ENCODE assay signal across 14 cellular contexts in the genomic region with DNA sequence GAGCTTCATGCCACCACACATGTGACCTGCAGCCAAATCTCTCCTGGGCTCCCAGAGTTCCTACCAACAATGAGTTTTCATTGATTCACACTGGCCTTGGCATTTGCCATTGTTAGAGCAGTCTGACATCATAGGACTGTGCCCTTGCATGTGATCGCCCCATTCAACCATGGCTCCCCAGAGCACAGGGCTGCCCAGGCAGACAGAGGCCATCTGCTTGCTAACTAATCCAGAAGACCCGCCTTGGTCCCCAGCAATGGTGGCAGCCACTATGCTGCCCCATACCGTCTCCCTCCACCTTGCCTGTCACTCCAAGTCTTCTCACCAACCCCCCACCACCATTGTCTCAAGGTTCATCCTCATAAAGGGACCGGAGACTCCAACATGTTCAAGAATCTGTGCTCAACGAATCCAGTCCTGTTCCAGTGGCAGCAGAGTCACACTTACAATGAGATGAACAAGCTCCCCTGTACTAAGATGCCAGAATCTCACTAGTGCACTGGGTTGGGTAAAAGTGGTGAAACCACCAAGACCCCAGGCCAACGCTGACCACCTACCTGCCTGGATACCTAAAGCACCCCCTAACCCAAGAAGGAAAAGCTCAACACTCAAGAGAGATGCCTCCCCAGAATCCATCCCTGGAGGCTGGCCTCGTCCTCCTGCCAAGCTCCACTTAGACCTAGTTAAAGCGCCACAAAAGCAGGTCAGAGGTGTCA.
A peak's percentile ranks its signal among the peaks of the same experiment; 100 is the strongest.
DNase-seq lines count a peak whose midpoint lies in the region; ATAC-seq, FAIRE-seq and TF ChIP-seq lines count a peak whose summit lies in the region.
"Had no signal": no experiment of that assay in that cellular context is flagged by ENCODE, and none has a peak within 500 bp of the region (broad histone marks: within the 10 kb centered on the region; RNA-seq: fewer than 3 reads in every experiment).

No MANE protein-coding gene starts in this region.

- peaks cover 20% of the 10 kb centered on the region for H3F3A ChIP-seq in neural progenitor cell (ENCODE audit: low read depth)

- H2AK5ac ChIP-seq in H1 (ENCODE audit: low read depth, low read length), result 0 out of 2 replicates have a peak overlapping the region, but pooled peaks have one; percentile 32

- 85% methylated on average over 8 of the region's 8 CpGs; no CpG with 5 or more reads in 1 of the 2 experiments for WGBS in H1 (ENCODE audit: extremely low coverage in 1 of 2, insufficient coverage in 1 of 2, insufficient read length in 1 of 2, insufficient replicate concordance in 2 of 2, low coverage in 1 of 2, low lambda C conversion rate in 2 of 2, missing lambda C conversion rate in 1 of 2), 2 experiments

- H3K27me3 Mint-ChIP-seq in neural progenitor cell (ENCODE audit: insufficient read depth, low read depth), result peaks cover 9% of the 10 kb centered on the region

- no peak overlapping the region for H3K18ac ChIP-seq in H1 (ENCODE audit: extremely low read depth, low read length)

- FAIRE-seq in H1 (lab: Jason Lieb, UNC) (no peak), urothelium cell line (lab: Jason Lieb, UNC) (peak; percentile 74)

- CTCF ChIA-PET in H1 (lab: Charles Lee; ENCODE audit: partially characterized antibody), result interaction anchor here (0.6 to 8.4 kb wide), 69 partner anchors 10 to 532 kb away, joined by 3 to 94 read pairs (median 5); a partner anchor contains a TSS

- no peak overlapping the region for H3K23ac ChIP-seq in H1 (ENCODE audit: insufficient read length)

- peaks cover 3% of the 10 kb centered on the region for H3K27me3 ChIP-seq in left ventricle myocardium inferior (ENCODE audit: low read depth)
- H3K27me3 ChIP-seq in H1 (replicated peaks in 1 of 4; ENCODE audit: control insufficient read depth in 3 of 4, extremely low read depth in 1 of 4, insufficient read depth in 3 of 4, low read length in 3 of 4), result peaks cover 0 to 13% (median 5%) of the 10 kb centered on the region in 4 experiments; a peak in 3 of 7 replicates
- H3K27me3 ChIP-seq in neural progenitor cell, result no peaks in the 10 kb centered on the region
- H3K27me3 ChIP-seq: BLaER1 treated with 17β-estradiol and CSF1 and Interleukin-3, amounts not matched to agents 10 nM and 100 nM had no signal

- no peak overlapping the region for H3K4me2 ChIP-seq in H1 (ENCODE audit: insufficient read depth in 1 of 2, low read depth in 2 of 2, low read length in 2 of 2)
- H3K4me2 ChIP-seq in neural progenitor cell, result no peak overlapping the region
- H3K4me2 ChIP-seq: BLaER1 treated with 17β-estradiol and CSF1 and Interleukin-3, amounts not matched to agents 10 nM and 100 nM had no signal

- no peaks in the 10 kb centered on the region for H3K36me3 ChIP-seq in left ventricle myocardium inferior
- H3K36me3 ChIP-seq in H1 (ENCODE audit: control insufficient read depth in 2 of 4, insufficient read depth in 4 of 4, low read length in 3 of 4), result no peaks in the 10 kb centered on the region
- no peaks in the 10 kb centered on the region for H3K36me3 ChIP-seq in neural progenitor cell
- H3K36me3 ChIP-seq: BLaER1 treated with 17β-estradiol and CSF1 and Interleukin-3, amounts not matched to agents 10 nM and 100 nM had no signal

- H3K4ac ChIP-seq in H1 (replicated peaks; ENCODE audit: insufficient read length, low read depth, low read length), result no peak overlapping the region

- H3K4me1 ChIP-seq in left ventricle myocardium inferior, result peaks cover 7% of the 10 kb centered on the region
- peaks cover 3 to 12% (median 4%) of the 10 kb centered on the region in 4 experiments; a peak in 6 of 7 replicates for H3K4me1 ChIP-seq in H1 (replicated peaks in 1 of 4; ENCODE audit: control insufficient read depth in 3 of 4, insufficient read depth in 4 of 4, low read length in 3 of 4)
- peaks cover 15% of the 10 kb centered on the region for H3K4me1 ChIP-seq in neural progenitor cell

- H4K20me1 ChIP-seq in H1 (replicated peaks in 1 of 2; ENCODE audit: control insufficient read depth in 1 of 2, insufficient read depth in 2 of 2, low read length in 2 of 2) (no peaks in the 10 kb centered on the region), neural progenitor cell (ENCODE audit: low read depth) (no peaks in the 10 kb centered on the region)
- H4K20me1 ChIP-seq: BLaER1 treated with 17β-estradiol and CSF1 and Interleukin-3, amounts not matched to agents 10 nM and 100 nM had no signal

- intact Hi-C loops in cardiac septum (cut with DNase I), result no loop called here
- intact Hi-C loops in left ventricle myocardium inferior (cut with micrococcal nuclease), result no loop called here

- H2BK15ac ChIP-seq in H1 (ENCODE audit: low read length), result no peak overlapping the region

- H3K9me3 Mint-ChIP-seq in neural progenitor cell, result no peaks in the 10 kb centered on the region
- H3K9me3 Mint-ChIP-seq: CD8-positive, alpha-beta memory T cell had no signal

- H3K9ac ChIP-seq in H1 (replicated peaks in 1 of 4; ENCODE audit: extremely low read depth in 1 of 4, low read depth in 3 of 4, low read length in 3 of 4), result no peak overlapping the region
- H3K9ac ChIP-seq in neural progenitor cell, result no peak overlapping the region
- H3K9ac ChIP-seq: BLaER1 treated with 17β-estradiol and CSF1 and Interleukin-3, amounts not matched to agents 10 nM and 100 nM had no signal

- H2BK12ac ChIP-seq in H1 (ENCODE audit: low read depth, low read length), result no peak overlapping the region

- no peak overlapping the region for H2BK20ac ChIP-seq in H1 (ENCODE audit: low read length)

- H3K4me3 ChIP-seq in left ventricle myocardium inferior, result no peak overlapping the region
- H3K4me3 ChIP-seq in H1 (ENCODE audit: extremely low read depth in 1 of 4, insufficient read depth in 2 of 4, low read depth in 3 of 4, low read length in 4 of 4), result no peak overlapping the region
- no peak overlapping the region for H3K4me3 ChIP-seq in neural progenitor cell
- H3K4me3 ChIP-seq: BLaER1 treated with 17β-estradiol and CSF1 and Interleukin-3, amounts not matched to agents 10 nM and 100 nM; SK-N-MC had no signal

- no peak for TF ChIP-seq EP300 in H1 (IDR thresholded peaks at IDR 0.05; ENCODE audit: borderline replicate concordance in 1 of 2, low read depth in 2 of 2, low read length in 2 of 2)

- DNase-seq in cardiac septum (ENCODE audit: low spot score) (peak; percentile 67), left ventricle myocardium inferior (no peak), H1 (ENCODE audit: low read depth in 1 of 2, low spot score in 2 of 2) (no peak), neural progenitor cell (ENCODE audit: low spot score) (no peak), urothelium cell line (ENCODE audit: low spot score) (no peak), kidney glomerular epithelial cell (lab: John Stamatoyannopoulos, UW) (no peak)
- no peak for DNase-seq in activated CD4-positive, CD25-positive, alpha-beta regulatory T cell (lab: John Stamatoyannopoulos, UW)
- DNase-seq: NCI-H1436, NCI-H187 treated with DMSO at 0.1 percent for 48 hours, SHP77 treated with DMSO at 0.1 percent for 48 hours had no signal

- ATAC-seq in HG02623 (IDR thresholded peaks at IDR 0.05; ENCODE audit: unreplicated experiment), result no peak

- H2BK5ac ChIP-seq in H1 (ENCODE audit: low read depth, low read length), result no peak overlapping the region

- H3K4me1 Mint-ChIP-seq in neural progenitor cell, result peaks cover 18% of the 10 kb centered on the region
- H3K4me1 Mint-ChIP-seq: CD8-positive, alpha-beta memory T cell had no signal

- H4K5ac ChIP-seq in H1 (ENCODE audit: insufficient read length, low read depth, low read length), result no peak overlapping the region

- H3K56ac ChIP-seq in H1 (replicated peaks; ENCODE audit: insufficient read length, low read depth, low read length), result no peak overlapping the region

- TF ChIP-seq RAD21 in H1 (IDR thresholded peaks at IDR 0.05 in 1 of 2, conservative IDR thresholded peaks at IDR 0.05 in 1 of 2; ENCODE audit: low read depth in 2 of 2, low read length in 2 of 2), result no peak

- no peak overlapping the region for H4K8ac ChIP-seq in H1 (ENCODE audit: extremely low read depth, insufficient read depth, low read length)

- H3K27ac Mint-ChIP-seq in neural progenitor cell, result peak overlapping the region; percentile 7
- H3K27ac Mint-ChIP-seq: CD8-positive, alpha-beta memory T cell had no signal

- H3K27ac ChIP-seq in left ventricle myocardium inferior (replicated peaks), result no peak overlapping the region
- no peak overlapping the region for H3K27ac ChIP-seq in H1 (ENCODE audit: low read depth, low read length)
- no peak overlapping the region for H3K27ac ChIP-seq in neural progenitor cell
- H3K27ac ChIP-seq: BLaER1 treated with 17β-estradiol and CSF1 and Interleukin-3, amounts not matched to agents 10 nM and 100 nM; SK-N-MC had no signal

- no peak for TF ChIP-seq POLR2A in H1 (IDR thresholded peaks at IDR 0.05; ENCODE audit: control extremely low read depth in 1 of 2, low read depth in 2 of 2, low read length in 2 of 2)

- H4K91ac ChIP-seq in H1 (replicated peaks; ENCODE audit: insufficient read length, low read length), result no peak overlapping the region

- POLR2A ChIA-PET in H1 (lab: Charles Lee; ENCODE audit: partially characterized antibody), result no interaction called here

- no peak overlapping the region for H2AFZ ChIP-seq in H1 (ENCODE audit: low read length)
- no peak overlapping the region for H2AFZ ChIP-seq in neural progenitor cell (replicated peaks)

- TF ChIP-seq CTCF in left ventricle myocardium inferior (IDR thresholded peaks at IDR 0.05; ENCODE audit: borderline replicate concordance) (no peak), H1 (IDR thresholded peaks at IDR 0.05; ENCODE audit: control extremely low read depth in 1 of 3, insufficient read depth in 1 of 3, low read depth in 1 of 3, low read length in 3 of 3) (no peak), neural progenitor cell (IDR thresholded peaks at IDR 0.05) (no peak)

- no peak overlapping the region for H3K4me3 Mint-ChIP-seq in neural progenitor cell

- 0 out of 2 replicates have a peak, but pooled peaks cover 1% of the 10 kb centered on the region for H3K23me2 ChIP-seq in H1 (ENCODE audit: low read depth, low read length)

- no peak overlapping the region for H3K14ac ChIP-seq in H1 (ENCODE audit: insufficient read length)

- peaks cover 2% of the 10 kb centered on the region for H3K36me3 Mint-ChIP-seq in neural progenitor cell
- H3K36me3 Mint-ChIP-seq: CD8-positive, alpha-beta memory T cell had no signal

- H3K9me3 ChIP-seq in left ventricle myocardium inferior (replicated peaks) (no peaks in the 10 kb centered on the region), H1 (ENCODE audit: insufficient read depth in 2 of 2, low read depth in 1 of 2, low read length in 1 of 2) (no peaks in the 10 kb centered on the region), neural progenitor cell (ENCODE audit: low read depth) (no peaks in the 10 kb centered on the region)
- H3K9me3 ChIP-seq: BLaER1 treated with 17β-estradiol and CSF1 and Interleukin-3, amounts not matched to agents 10 nM and 100 nM had no signal

- H2BK120ac ChIP-seq in H1 (replicated peaks; ENCODE audit: low read depth, low read length), result no peak overlapping the region

- no peaks in the 10 kb centered on the region for H3K79me1 ChIP-seq in H1 (ENCODE audit: low read depth, low read length)

- no peaks in the 10 kb centered on the region for H3K79me2 ChIP-seq in H1 (ENCODE audit: control insufficient read depth in 1 of 2, insufficient read depth in 2 of 2, low read length in 2 of 2)
- H3K79me2 ChIP-seq in neural progenitor cell (ENCODE audit: low read depth), result no peaks in the 10 kb centered on the region

TF ChIP-seq in H1, 55 proteins besides CTCF, POLR2A, EP300 and RAD21 (continues in another document):
- no peak for TF ChIP-seq SAP30 (IDR thresholded peaks at IDR 0.05; ENCODE audit: insufficient read depth, insufficient replicate concordance, low read length)
- TF ChIP-seq CHD1 (IDR thresholded peaks at IDR 0.05; ENCODE audit: low read depth, low read length), result no peak
